ENCODE assay signal across 13 cellular contexts in genomic region chr12:108823804-108824203, GRCh38. TPM values are rescaled to one million over a fixed set of nuclear protein-coding genes. Genes with fewer than 3 reads are reported as not detected.
DNase-seq lines count a peak whose midpoint lies in the region; ATAC-seq and TF ChIP-seq lines count a peak whose summit lies in the region.
"Had no signal": no experiment of that assay in that cellular context is flagged by ENCODE, and none has a peak within 500 bp of the region (broad histone marks: within the 10 kb centered on the region; RNA-seq: fewer than 3 reads in every experiment).

No MANE protein-coding gene starts in this region.

- ATAC-seq in lower lobe of right lung (no peak), GM21723 (IDR thresholded peaks at IDR 0.05; ENCODE audit: unreplicated experiment) (no peak), GM21515 (IDR thresholded peaks at IDR 0.05; ENCODE audit: unreplicated experiment) (no peak), HG03520 (IDR thresholded peaks at IDR 0.05; ENCODE audit: unreplicated experiment) (no peak)

- H3K27me3 ChIP-seq in adipocyte (replicated peaks; ENCODE audit: control insufficient read depth, insufficient read depth, low read length) (no peaks in the 10 kb centered on the region), lower lobe of right lung (ENCODE audit: low read depth) (no peaks in the 10 kb centered on the region), subcutaneous abdominal adipose tissue (ENCODE audit: control insufficient read depth in 5 of 5, insufficient read depth in 4 of 5, low read length in 5 of 5) (no peaks in the 10 kb centered on the region)

- H3K4me3 ChIP-seq in adipocyte (ENCODE audit: low read length) (no peak overlapping the region), lower lobe of right lung (no peak overlapping the region), subcutaneous abdominal adipose tissue (ENCODE audit: low read depth in 1 of 5, low read length in 5 of 5) (no peak overlapping the region)

- TF ChIP-seq CTCF in lower lobe of right lung (IDR thresholded peaks at IDR 0.05), result no peak

- H3K36me3 ChIP-seq in adipocyte (ENCODE audit: control insufficient read depth, insufficient read depth, low read length, severe bottlenecking) (peaks cover 50% of the 10 kb centered on the region), lower lobe of right lung (peaks cover 46% of the 10 kb centered on the region), subcutaneous abdominal adipose tissue (ENCODE audit: control insufficient read depth in 5 of 5, insufficient read depth in 5 of 5, low read length in 5 of 5) (peaks cover 0 to 32% (median 22%) of the 10 kb centered on the region in 5 donors)

- H3K9ac ChIP-seq in adipocyte (ENCODE audit: low read length) (peak overlapping the region; percentile 90), subcutaneous abdominal adipose tissue (ENCODE audit: low read length in 5 of 5) (peak overlapping the region in 1 of 5 donors; percentile 27)

- DNase-seq in HEK293T (ENCODE audit: extremely low spot score) (peak; percentile 39), adipocyte (ENCODE audit: low read depth) (peak; percentile 40), lower lobe of right lung (no peak)
- DNase-seq: activated CD8-positive, alpha-beta memory T cell treated with anti-CD3 and anti-CD28 coated beads, Interleukin-2, amount 50 U/mL, for 4 hours; EL; NCI-H524 treated with DMSO at 0.1 percent for 48 hours had no signal

- H3K9me3 ChIP-seq in adipocyte (ENCODE audit: control insufficient read depth, low read length) (no peaks in the 10 kb centered on the region), lower lobe of right lung (no peaks in the 10 kb centered on the region), subcutaneous abdominal adipose tissue (ENCODE audit: control insufficient read depth in 5 of 5, low read length in 5 of 5) (no peaks in the 10 kb centered on the region)

- CTCF ChIA-PET in HEK293T (lab: Yijun Ruan, JAX), result interaction anchor here (0.6 kb wide), 1 partner anchor 130 kb away, joined by 3 read pairs; no protein-coding TSS in a partner anchor

- POLR2A ChIA-PET in HEK293T (lab: Yijun Ruan, JAX), result interaction anchor here (1.1 to 1.3 kb wide), 1 partner anchor 34 kb away, joined by 4 read pairs; the partner anchor contains the start of gene SSH1

- intact Hi-C loops in lower lobe of right lung (cut with DNase I), result no loop called here

- peaks cover 71% of the 10 kb centered on the region for H3K4me1 ChIP-seq in adipocyte (ENCODE audit: control insufficient read depth, insufficient read depth, low read length)
- H3K4me1 ChIP-seq in lower lobe of right lung, result peaks cover 96% of the 10 kb centered on the region
- H3K4me1 ChIP-seq in subcutaneous abdominal adipose tissue (ENCODE audit: control insufficient read depth in 5 of 5, insufficient read depth in 5 of 5, low read length in 5 of 5), result peaks cover 30 to 90% (median 67%) of the 10 kb centered on the region in 5 donors

- H3K27ac ChIP-seq in lower lobe of right lung (peak overlapping the region; percentile 88), subcutaneous abdominal adipose tissue (ENCODE audit: low read depth, low read length) (peak overlapping the region; percentile 95)

TF ChIP-seq in HEK293T, 16 proteins besides CTCF, POLR2A, EP300 and RAD21:
- TF ChIP-seq LEF1 (IDR thresholded peaks at IDR 0.05; ENCODE audit: borderline replicate concordance) (no peak), CTBP1 (IDR thresholded peaks at IDR 0.05; ENCODE audit: borderline replicate concordance) (no peak), SUZ12 (IDR thresholded peaks at IDR 0.05) (no peak), SP1 (IDR thresholded peaks at IDR 0.05) (no peak), FOXM1 (IDR thresholded peaks at IDR 0.05; ENCODE audit: borderline replicate concordance) (no peak), ELF4 (IDR thresholded peaks at IDR 0.05) (no peak), PKNOX1 (IDR thresholded peaks at IDR 0.05) (no peak), NFRKB (IDR thresholded peaks at IDR 0.05) (no peak), FOXK2 (IDR thresholded peaks at IDR 0.05) (no peak), ARNT (IDR thresholded peaks at IDR 0.05) (no peak)

RNA-seq across cellular contexts. Expression of gene SSH1, which starts 33.6 kb away (rescaled TPM):
- total RNA-seq in lower lobe of right lung, result 45.6 TPM

RNA-seq across cellular contexts. Expression of gene DAO, which starts 56.1 kb away (rescaled TPM):
- total RNA-seq in lower lobe of right lung, result not detected
- total RNA-seq: M059J, myocyte, urinary bladder had no signal
